In genomic region chr1:31394628-31395193, GRCh38 we compare ENCODE assay signal across 8 cellular contexts. TPM values are rescaled to one million over a fixed set of nuclear protein-coding genes. Genes with fewer than 3 reads are reported as not detected.
DNase-seq lines count a peak whose midpoint lies in the region; ATAC-seq, FAIRE-seq and TF ChIP-seq lines count a peak whose summit lies in the region.

No MANE protein-coding gene starts in this region.

- no peaks in the 10 kb centered on the region for H3K27me3 ChIP-seq in right lobe of liver

- H3K9me3 ChIP-seq in right lobe of liver, result no peaks in the 10 kb centered on the region

- peak; percentile 79 for DNase-seq in GM12892 (ENCODE audit: insufficient read length)
- DNase-seq in NCI-H510A (lab: John Stamatoyannopoulos, UW), result peak; percentile 92
- DNase-seq in activated CD4-positive, alpha-beta T cell treated with anti-CD3 and anti-CD28 coated beads for 48 hours, result peak; percentile 90
- peak; percentile 65 for DNase-seq in dedifferentiated amniotic fluid mesenchymal stem cell (ENCODE audit: extremely low spot score)
- peak; percentile 86 to 89 (median 87) for DNase-seq in right lobe of liver
- peak; percentile 83 for DNase-seq in stimulated activated CD4-positive, alpha-beta T cell treated with anti-CD3 and anti-CD28 coated beads, Interleukin-4, amount 100 ng/mL, for 24 hours

- TF ChIP-seq CTCF in right lobe of liver (IDR thresholded peaks at IDR 0.05), result peak; percentile 83 to 93 (median 88)

- intact Hi-C loops in right lobe of liver (cut with DNase I), result loop anchor here (5.0 to 10.0 kb wide), 2 partner anchors 33 to 150 kb away; no protein-coding TSS in a partner anchor

- H3K4me1 ChIP-seq in right lobe of liver, result peaks cover 0 to 3% (median under 1%) of the 10 kb centered on the region in 4 donors

- H3K27ac ChIP-seq in right lobe of liver, result no peak overlapping the region

- ATAC-seq in HG03175 (IDR thresholded peaks at IDR 0.05; ENCODE audit: unreplicated experiment) (peak; percentile 78), right lobe of liver (peak; percentile 98 to 99 (median 99)), GM18519 (IDR thresholded peaks at IDR 0.05; ENCODE audit: low FRiP score, unreplicated experiment) (no peak)

- TF ChIP-seq POLR2A in GM12892 (IDR thresholded peaks at IDR 0.05; ENCODE audit: low read depth, low read length) (no peak), right lobe of liver (IDR thresholded peaks at IDR 0.05) (no peak)

- peak overlapping the region; percentile 28 to 42 (median 29) for H3K4me3 ChIP-seq in right lobe of liver

- FAIRE-seq in GM12892 (lab: Jason Lieb, UNC), result peak; percentile 90

- H3K36me3 ChIP-seq in right lobe of liver, result no peaks in the 10 kb centered on the region

- 2% methylated on average over 16 of the region's 35 CpGs for WGBS in right lobe of liver (ENCODE audit: insufficient coverage, low coverage, low lambda C conversion rate, missing lambda C conversion rate)

RNA-seq across cellular contexts. Expression of gene SERINC2, which starts 18.3 kb away (rescaled TPM):
- 0.17 TPM for polyA plus RNA-seq in GM12892 (2012; ENCODE audit: missing spikeins)
- 100 to 1,000 TPM in 3 of 6 experiments, 10 to 100 TPM in 3; 59.7 to 117 (median 86.9) TPM for total RNA-seq in right lobe of liver

RNA-seq across cellular contexts. Expression of gene FABP3, which starts 21.8 kb away (rescaled TPM):
- 8.4 TPM for polyA plus RNA-seq in GM12892 (2012; ENCODE audit: missing spikeins)
- total RNA-seq in right lobe of liver, result 1 to 10 TPM; 1.3 to 8.3 (median 4.6) TPM
